25 cellular contexts compared by ENCODE assay signal in genomic region chr1:57172040-57172439, GRCh38.
"Had no signal": no experiment of that assay in that cellular context is flagged by ENCODE, and none has a peak within 500 bp of the region (broad histone marks: within the 10 kb centered on the region; RNA-seq: fewer than 3 reads in every experiment).

No MANE protein-coding gene starts in this region.

- H3K4me2 ChIP-seq: SK-N-SH had no signal

- H3K9me2 ChIP-seq: SK-N-SH had no signal

- H3K9ac ChIP-seq: SK-N-SH had no signal

- H3K9me3 ChIP-seq: SK-N-SH had no signal

- DNase-seq: KBM-7; MV-4-11; NCI-H1048; NCI-H1105; NCI-H1417; NCI-H1436 treated with DMSO at 0.1 percent for 48 hours; NCI-H1694; NCI-H187 treated with DMSO at 0.1 percent for 48 hours; NCI-H2029 treated with DMSO at 0.1 percent for 48 hours; NCI-H2107; NCI-H2171; NCI-H226; NCI-H446; NCI-H510A; NCI-H524 treated with DMSO at 0.1 percent for 48 hours; NCI-H69; NCI-H774; NK-92 treated with Interleukin-12 subunit alpha and Interleukin-12 subunit beta, amount 100 ng/mL, for 24 hours; PC-3; SHP77; SK-N-SH; SW 1271; T-helper 1 cell had no signal

- H3K27ac ChIP-seq: RWPE1 had no signal

- ATAC-seq: Panc1, PC-3 had no signal
